Comparison of ENCODE assay signal across 15 cellular contexts in genomic region chr5:124394700-124395099, GRCh38.
"Had no signal": no experiment of that assay in that cellular context is flagged by ENCODE, and none has a peak within 500 bp of the region (broad histone marks: within the 10 kb centered on the region; RNA-seq: fewer than 3 reads in every experiment).

No MANE protein-coding gene starts in this region.

- H3K9me3 Mint-ChIP-seq: activated naive CD4-positive, alpha-beta T cell treated with anti-CD3 and anti-CD28 coated beads, Interleukin-2, amount 10 ng/mL, durations not matched to agents 7 days and 5 days had no signal

- H3K27me3 Mint-ChIP-seq: activated CD4-positive, alpha-beta memory T cell treated with anti-CD3 and anti-CD28 coated beads for 36 hours; activated CD4-positive, alpha-beta T cell treated with anti-CD3 and anti-CD28 coated beads for 36 hours; activated CD8-positive, alpha-beta memory T cell treated with anti-CD3 and anti-CD28 coated beads, Interleukin-2, amount 10 ng/mL, durations not matched to agents 7 days and 5 days; activated naive CD4-positive, alpha-beta T cell treated with anti-CD3 and anti-CD28 coated beads, Interleukin-2, amount 10 ng/mL, durations not matched to agents 7 days and 5 days; stimulated activated memory B cell treated with anti-CD40 and anti-IgM and Interleukin-4, amounts not matched to agents 10 μg/mL and 1 μg/mL and 100 μg/mL, for 72 hours; T-cell had no signal

- DNase-seq: activated CD4-positive, alpha-beta memory T cell treated with anti-CD3 and anti-CD28 coated beads for 36 hours; activated CD4-positive, alpha-beta T cell treated with anti-CD3 and anti-CD28 coated beads for 36 hours; activated CD8-positive, alpha-beta memory T cell treated with anti-CD3 and anti-CD28 coated beads, Interleukin-2, amount 10 ng/mL, durations not matched to agents 7 days and 5 days; activated naive CD4-positive, alpha-beta T cell treated with anti-CD3 and anti-CD28 coated beads, Interleukin-2, amount 10 ng/mL, durations not matched to agents 7 days and 5 days; activated T-cell treated with anti-CD3 and anti-CD28 coated beads, Interleukin-2, amount 50 U/mL, for 1 hour; colonic mucosa; immature natural killer cell; left colon; lower lobe of right lung; stimulated activated CD4-positive, alpha-beta T cell treated with anti-CD3 and anti-CD28 coated beads, Interleukin-2, amount 100 ng/mL, for 48 hours; T-cell; T-helper 9 cell; tibial artery; uterus had no signal

- H3K4me3 Mint-ChIP-seq: activated CD4-positive, alpha-beta memory T cell treated with anti-CD3 and anti-CD28 coated beads for 36 hours; activated CD4-positive, alpha-beta T cell treated with anti-CD3 and anti-CD28 coated beads for 36 hours; activated CD8-positive, alpha-beta memory T cell treated with anti-CD3 and anti-CD28 coated beads, Interleukin-2, amount 10 ng/mL, durations not matched to agents 7 days and 5 days; activated naive CD4-positive, alpha-beta T cell treated with anti-CD3 and anti-CD28 coated beads, Interleukin-2, amount 10 ng/mL, durations not matched to agents 7 days and 5 days; immature natural killer cell; stimulated activated memory B cell treated with anti-CD40 and anti-IgM and Interleukin-4, amounts not matched to agents 10 μg/mL and 1 μg/mL and 100 μg/mL, for 72 hours; T-cell had no signal

- H3K4me1 Mint-ChIP-seq: activated CD4-positive, alpha-beta T cell treated with anti-CD3 and anti-CD28 coated beads for 36 hours; activated CD8-positive, alpha-beta memory T cell treated with anti-CD3 and anti-CD28 coated beads, Interleukin-2, amount 10 ng/mL, durations not matched to agents 7 days and 5 days; activated naive CD4-positive, alpha-beta T cell treated with anti-CD3 and anti-CD28 coated beads, Interleukin-2, amount 10 ng/mL, durations not matched to agents 7 days and 5 days; immature natural killer cell had no signal

- H3K27ac Mint-ChIP-seq: activated CD4-positive, alpha-beta memory T cell treated with anti-CD3 and anti-CD28 coated beads for 36 hours; activated CD4-positive, alpha-beta T cell treated with anti-CD3 and anti-CD28 coated beads for 36 hours; activated CD8-positive, alpha-beta memory T cell treated with anti-CD3 and anti-CD28 coated beads, Interleukin-2, amount 10 ng/mL, durations not matched to agents 7 days and 5 days; activated naive CD4-positive, alpha-beta T cell treated with anti-CD3 and anti-CD28 coated beads, Interleukin-2, amount 10 ng/mL, durations not matched to agents 7 days and 5 days; immature natural killer cell; stimulated activated memory B cell treated with anti-CD40 and anti-IgM and Interleukin-4, amounts not matched to agents 10 μg/mL and 1 μg/mL and 100 μg/mL, for 72 hours; T-cell had no signal

- ATAC-seq: activated CD4-positive, alpha-beta T cell treated with anti-CD3 and anti-CD28 coated beads for 36 hours; activated CD8-positive, alpha-beta memory T cell treated with anti-CD3 and anti-CD28 coated beads, Interleukin-2, amount 10 ng/mL, durations not matched to agents 7 days and 5 days; left colon; lower lobe of right lung; stimulated activated memory B cell treated with anti-CD40 and anti-IgM and Interleukin-4, amounts not matched to agents 10 μg/mL and 1 μg/mL and 100 μg/mL, for 72 hours; T-cell had no signal

- H3K36me3 Mint-ChIP-seq: activated CD4-positive, alpha-beta memory T cell treated with anti-CD3 and anti-CD28 coated beads for 36 hours; activated naive CD4-positive, alpha-beta T cell treated with anti-CD3 and anti-CD28 coated beads, Interleukin-2, amount 10 ng/mL, durations not matched to agents 7 days and 5 days; stimulated activated memory B cell treated with anti-CD40 and anti-IgM and Interleukin-4, amounts not matched to agents 10 μg/mL and 1 μg/mL and 100 μg/mL, for 72 hours; T-cell had no signal
